ENCODE assay signal across 8 cellular contexts in genomic region chr2:39492095-39492590, GRCh38. TPM values are rescaled to one million over a fixed set of nuclear protein-coding genes. Genes with fewer than 3 reads are reported as not detected.
DNase-seq lines count a peak whose midpoint lies in the region; ATAC-seq and TF ChIP-seq lines count a peak whose summit lies in the region.

No MANE protein-coding gene starts in this region.

- 35 to 59% (median 39%) methylated on average over 3 of the region's 3 CpGs for WGBS in psoas muscle, 3 donors

- ATAC-seq in GM18868 (IDR thresholded peaks at IDR 0.05; ENCODE audit: unreplicated experiment) (peak; percentile 91), HG03025 (IDR thresholded peaks at IDR 0.05; ENCODE audit: low FRiP score, unreplicated experiment) (peak; percentile 95), psoas muscle (peak; percentile 85 to 94 (median 90))

- H3K4me3 ChIP-seq in endocrine pancreas (ENCODE audit: control insufficient read depth, insufficient read depth, low read length): peak overlapping the region; percentile 26
- no peak overlapping the region for H3K4me3 ChIP-seq in psoas muscle

- no peak for TF ChIP-seq CTCF in psoas muscle (IDR thresholded peaks at IDR 0.05)

- peaks cover 5% of the 10 kb centered on the region for H3K4me1 ChIP-seq in endocrine pancreas (ENCODE audit: control insufficient read depth, insufficient read depth, low read length)
- H3K4me1 ChIP-seq in psoas muscle: peaks cover 31% of the 10 kb centered on the region

- H3K9ac ChIP-seq in endocrine pancreas (ENCODE audit: control insufficient read depth, insufficient read depth, low read length): no peak overlapping the region

- H3K27ac ChIP-seq in psoas muscle: peak overlapping the region; percentile 79

- intact Hi-C loops in psoas muscle (cut with DNase I): loop anchor here in 1 of 2 donors (5.0 kb wide), 1 partner anchor 55 kb away; the partner anchor contains the start of gene MAP4K3
- intact Hi-C loops in posterior vena cava (cut with DNase I): no loop called here

- H3K27me3 ChIP-seq in endocrine pancreas (ENCODE audit: control insufficient read depth, insufficient read depth, low read length): no peaks in the 10 kb centered on the region
- H3K27me3 ChIP-seq in psoas muscle (ENCODE audit: insufficient read depth in 3 of 3, low read length in 2 of 3): no peaks in the 10 kb centered on the region

- H3K36me3 ChIP-seq in endocrine pancreas (ENCODE audit: control insufficient read depth, insufficient read depth, low read length): no peaks in the 10 kb centered on the region
- no peaks in the 10 kb centered on the region for H3K36me3 ChIP-seq in psoas muscle (ENCODE audit: insufficient read depth in 1 of 2, low read depth in 1 of 2)

- H3K9me3 ChIP-seq in endocrine pancreas (ENCODE audit: control insufficient read depth, low read length): no peaks in the 10 kb centered on the region
- H3K9me3 ChIP-seq in psoas muscle: no peaks in the 10 kb centered on the region

- DNase-seq in AG20443 (ENCODE audit: low spot score): peak; percentile 75
- peak; percentile 14 for DNase-seq in OCI-M2 (lab: John Stamatoyannopoulos, UW; ENCODE audit: unreplicated experiment)
- DNase-seq in psoas muscle: no peak
- no peak for DNase-seq in retina
- DNase-seq in posterior vena cava (ENCODE audit: low spot score): no peak

RNA-seq across cellular contexts. Expression of gene MAP4K3, which starts 55.1 kb away (rescaled TPM):
- 10 to 100 TPM; 31.0 to 47.7 (median 37.4) TPM for total RNA-seq in psoas muscle
- polyA plus RNA-seq in psoas muscle: 10 to 100 TPM in 2 of 3 donors, 1 to 10 TPM in 1; 8.4 to 23.8 (median 15.4) TPM
- 10 to 100 TPM; 24.7 to 47.4 TPM for total RNA-seq in posterior vena cava

Comparison
In these comparisons a context has a peak if more than half of its experiments do, and no peak if none do; other contexts are left out.
1. DNase-seq: peak in AG20443 (single experiment) and OCI-M2 (single experiment); none in psoas muscle (0 of 2), retina (single experiment) and posterior vena cava (single experiment).
2. Peak in every context shown above with its lines, with median percentiles within 50 percentile points of each other: ATAC-seq.